ENCODE assay signal across 8 cellular contexts in the genomic region with DNA sequence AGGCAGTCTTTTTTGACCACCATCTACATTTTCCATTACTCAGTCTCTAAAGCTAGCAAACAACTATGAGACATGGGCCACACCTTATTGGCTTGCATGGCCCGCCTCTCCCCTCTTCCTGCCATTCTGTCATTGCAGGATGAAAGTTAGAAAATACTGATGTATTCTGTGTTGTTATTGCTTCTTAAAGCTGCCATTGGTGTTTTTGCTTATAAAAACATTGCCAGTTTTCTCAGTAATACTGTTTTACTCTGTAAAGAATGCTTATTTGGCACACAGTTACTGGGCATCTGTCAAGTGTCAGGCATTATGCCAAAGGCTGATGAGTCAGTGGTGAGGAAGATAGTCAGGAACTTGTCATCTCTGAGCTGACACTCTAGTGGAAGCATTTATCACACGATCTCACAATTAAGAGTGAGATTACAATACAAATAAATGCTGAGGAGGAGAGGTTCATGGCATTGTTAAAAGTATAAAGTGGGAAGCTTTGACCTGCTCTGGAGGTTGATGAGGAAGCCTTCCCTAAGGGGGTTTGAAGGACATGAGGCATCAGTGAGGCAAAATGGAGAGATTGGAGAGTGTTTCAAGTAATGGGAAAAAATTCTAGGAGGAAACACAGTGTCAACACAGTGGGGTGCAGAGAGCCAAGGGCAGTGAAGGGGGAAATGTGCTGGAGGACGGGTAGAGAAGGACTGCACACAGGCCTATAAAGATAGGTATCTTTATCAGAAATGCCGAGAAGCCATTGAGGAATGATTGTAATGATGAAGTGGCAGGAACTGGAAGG. TPM values are rescaled to one million over a fixed set of nuclear protein-coding genes. Genes with fewer than 3 reads are reported as not detected.
DNase-seq lines count a peak whose midpoint lies in the region; ATAC-seq lines count a peak whose summit lies in the region.

No MANE protein-coding gene starts in this region.

- ATAC-seq in activated CD4-positive, alpha-beta T cell treated with anti-CD3 and anti-CD28 coated beads for 36 hours = peak; percentile 93
- ATAC-seq in HG03280 (IDR thresholded peaks at IDR 0.05; ENCODE audit: unreplicated experiment) (no peak), GM18861 (IDR thresholded peaks at IDR 0.05; ENCODE audit: unreplicated experiment) (no peak), GM21723 (IDR thresholded peaks at IDR 0.05; ENCODE audit: unreplicated experiment) (no peak)

- no peaks in the 10 kb centered on the region for H3K9me3 Mint-ChIP-seq in activated CD4-positive, alpha-beta T cell treated with anti-CD3 and anti-CD28 coated beads for 36 hours (ENCODE audit: low read depth)
- H3K9me3 Mint-ChIP-seq in activated CD4-positive, alpha-beta T cell treated with anti-CD3 and anti-CD28 coated beads, Interleukin-2, amount 10 ng/mL, durations not matched to agents 24 days and 14 days = no peaks in the 10 kb centered on the region

- peaks cover 12% of the 10 kb centered on the region for H3K4me1 Mint-ChIP-seq in activated CD4-positive, alpha-beta T cell treated with anti-CD3 and anti-CD28 coated beads for 36 hours
- peaks cover 8% of the 10 kb centered on the region for H3K4me1 Mint-ChIP-seq in activated CD4-positive, alpha-beta T cell treated with anti-CD3 and anti-CD28 coated beads, Interleukin-2, amount 10 ng/mL, durations not matched to agents 24 days and 14 days

- POLR2A ChIA-PET in activated CD4-positive, alpha-beta T cell treated with anti-CD3 and anti-CD28 coated beads for 36 hours (lab: Charles Lee) = interaction anchor here (0.6 kb wide), 1 partner anchor 32 kb away, joined by 4 read pairs; no protein-coding TSS in a partner anchor

- no peaks in the 10 kb centered on the region for H3K27me3 Mint-ChIP-seq in activated CD4-positive, alpha-beta T cell treated with anti-CD3 and anti-CD28 coated beads for 36 hours
- H3K27me3 Mint-ChIP-seq in activated CD4-positive, alpha-beta T cell treated with anti-CD3 and anti-CD28 coated beads, Interleukin-2, amount 10 ng/mL, durations not matched to agents 24 days and 14 days = peaks cover 5% of the 10 kb centered on the region

- no peaks in the 10 kb centered on the region for H3K36me3 Mint-ChIP-seq in activated CD4-positive, alpha-beta T cell treated with anti-CD3 and anti-CD28 coated beads for 36 hours (ENCODE audit: low read depth)
- no peaks in the 10 kb centered on the region for H3K36me3 Mint-ChIP-seq in activated CD4-positive, alpha-beta T cell treated with anti-CD3 and anti-CD28 coated beads, Interleukin-2, amount 10 ng/mL, durations not matched to agents 24 days and 14 days (ENCODE audit: low read depth)

- no peak overlapping the region for H3K27ac Mint-ChIP-seq in activated CD4-positive, alpha-beta T cell treated with anti-CD3 and anti-CD28 coated beads for 36 hours
- H3K27ac Mint-ChIP-seq in activated CD4-positive, alpha-beta T cell treated with anti-CD3 and anti-CD28 coated beads, Interleukin-2, amount 10 ng/mL, durations not matched to agents 24 days and 14 days = no peak overlapping the region

- intact Hi-C loops in activated CD4-positive, alpha-beta T cell treated with anti-CD3 and anti-CD28 coated beads for 36 hours (cut with DNase I, micrococcal nuclease) = loop anchor here in 1 of 2 experiments (1.0 kb wide), 1 partner anchor 32 kb away; no protein-coding TSS in a partner anchor
- intact Hi-C loops in activated CD4-positive, alpha-beta T cell treated with anti-CD3 and anti-CD28 coated beads, Interleukin-2, amount 10 ng/mL, durations not matched to agents 24 days and 14 days (cut with micrococcal nuclease) = no loop called here

- H3K4me3 Mint-ChIP-seq in activated CD4-positive, alpha-beta T cell treated with anti-CD3 and anti-CD28 coated beads for 36 hours = no peak overlapping the region
- H3K4me3 Mint-ChIP-seq in activated CD4-positive, alpha-beta T cell treated with anti-CD3 and anti-CD28 coated beads, Interleukin-2, amount 10 ng/mL, durations not matched to agents 24 days and 14 days = no peak overlapping the region

- CTCF ChIA-PET in activated CD4-positive, alpha-beta T cell treated with anti-CD3 and anti-CD28 coated beads for 36 hours (lab: Charles Lee) = interaction anchor here (0.5 to 2.0 kb wide), 6 partner anchors 9 to 1936 kb away, joined by 3 to 7 read pairs (median 3); no protein-coding TSS in a partner anchor

- peak; percentile 65 for DNase-seq in activated CD4-positive, alpha-beta T cell treated with anti-CD3 and anti-CD28 coated beads for 36 hours
- DNase-seq in activated CD4-positive, alpha-beta T cell treated with anti-CD3 and anti-CD28 coated beads, Interleukin-2, amount 10 ng/mL, durations not matched to agents 24 days and 14 days = no peak
- DNase-seq in NCI-H446 treated with DMSO at 0.1 percent for 48 hours (lab: John Stamatoyannopoulos, UW) = peak; percentile 94
- DNase-seq in dermis microvascular lymphatic vessel endothelial cell (ENCODE audit: low read depth in 2 of 2) = peak; percentile 36 to 80
- DNase-seq in renal cortical epithelial cell (ENCODE audit: low read depth) = peak; percentile 86

RNA-seq across cellular contexts. Expression of gene KLHL32, which starts 14.7 kb away (rescaled TPM):
- total RNA-seq in activated CD4-positive, alpha-beta T cell treated with anti-CD3 and anti-CD28 coated beads for 36 hours = 1 to 10 TPM in 1 of 2 experiments, under 1 TPM in 1; 0.93 to 1.3 TPM
- total RNA-seq in activated CD4-positive, alpha-beta T cell treated with anti-CD3 and anti-CD28 coated beads, Interleukin-2, amount 10 ng/mL, durations not matched to agents 24 days and 14 days = 0.07 and 0.44 TPM in 2 replicates
- under 0.01 TPM in 1 of 2 replicates, not detected in the other for total RNA-seq in dermis microvascular lymphatic vessel endothelial cell
- total RNA-seq in renal cortical epithelial cell = under 0.01 and 0.10 TPM in 2 replicates

RNA-seq across cellular contexts. Expression of gene NDUFAF4, which starts 41.5 kb away (rescaled TPM):
- total RNA-seq in activated CD4-positive, alpha-beta T cell treated with anti-CD3 and anti-CD28 coated beads for 36 hours = 10 to 100 TPM; 65.4 to 84.6 TPM
- total RNA-seq in activated CD4-positive, alpha-beta T cell treated with anti-CD3 and anti-CD28 coated beads, Interleukin-2, amount 10 ng/mL, durations not matched to agents 24 days and 14 days = 71.8 and 74.4 TPM in 2 replicates
- total RNA-seq in dermis microvascular lymphatic vessel endothelial cell = 4.6 and 4.8 TPM in 2 replicates
- 19.7 and 20.0 TPM in 2 replicates for total RNA-seq in renal cortical epithelial cell
